8 cellular contexts compared by ENCODE assay signal in the genomic region with DNA sequence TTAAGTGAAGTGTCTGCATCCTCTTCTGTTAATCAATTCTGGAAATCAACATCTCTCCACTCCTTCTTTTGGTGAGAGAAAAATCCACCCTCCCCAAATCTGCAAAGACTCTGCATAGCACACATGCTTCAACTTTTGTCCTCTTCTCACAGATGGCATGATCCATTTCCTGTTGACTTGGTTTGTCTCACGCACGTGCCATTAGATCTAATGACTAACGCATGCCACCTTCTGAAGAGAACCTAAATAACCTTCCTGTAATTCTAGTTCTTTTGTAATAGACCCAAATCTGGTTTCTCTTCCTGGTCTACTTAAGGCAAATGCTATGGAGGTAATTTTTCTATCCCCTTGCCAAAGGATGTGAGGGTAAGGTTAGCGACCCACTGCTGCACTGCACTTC. TPM values are rescaled to one million over a fixed set of nuclear protein-coding genes. Genes with fewer than 3 reads are reported as not detected.
A peak's percentile ranks its signal among the peaks of the same experiment; 100 is the strongest.
DNase-seq lines count a peak whose midpoint lies in the region; ATAC-seq and TF ChIP-seq lines count a peak whose summit lies in the region.

No MANE protein-coding gene starts in this region.

- H3K9ac ChIP-seq in BLaER1 treated with 17β-estradiol and CSF1 and Interleukin-3, amounts not matched to agents 10 nM and 100 nM: no peak overlapping the region
- no peak overlapping the region for H3K9ac ChIP-seq in Loucy (ENCODE audit: low read depth, low read length, poor library complexity, severe bottlenecking)

- DNase-seq in activated naive CD8-positive, alpha-beta T cell treated with anti-CD3 and anti-CD28 coated beads, Interleukin-2, amount 10 ng/mL, durations not matched to agents 7 days and 5 days: no peak
- peak; percentile 4 for DNase-seq in stimulated activated CD8-positive, alpha-beta memory T cell treated with anti-CD3 and anti-CD28 coated beads, Interleukin-15, amount 100 ng/mL, for 1 hour (ENCODE audit: low read depth)
- no peak for DNase-seq in 8988T

- H3K4me3 Mint-ChIP-seq in activated naive CD8-positive, alpha-beta T cell treated with anti-CD3 and anti-CD28 coated beads, Interleukin-2, amount 10 ng/mL, durations not matched to agents 7 days and 5 days: peak overlapping the region; percentile 38

- H3K27me3 ChIP-seq in BLaER1 treated with 17β-estradiol and CSF1 and Interleukin-3, amounts not matched to agents 10 nM and 100 nM: no peaks in the 10 kb centered on the region
- no peaks in the 10 kb centered on the region for H3K27me3 ChIP-seq in Loucy (ENCODE audit: insufficient read depth, low read length, poor library complexity, severe bottlenecking)

- peak overlapping the region; percentile 83 for H2AFZ ChIP-seq in Loucy (ENCODE audit: low read length)

- peaks cover 37 to 62% (median 49%) of the 10 kb centered on the region in 10 experiments for H3K4me1 ChIP-seq in BLaER1 treated with 17β-estradiol and CSF1 and Interleukin-3, amounts not matched to agents 10 nM and 100 nM
- H3K4me1 ChIP-seq in Loucy (ENCODE audit: insufficient read depth, low read length, poor library complexity, severe bottlenecking): peaks cover 8% of the 10 kb centered on the region

- ATAC-seq in GM19397 (IDR thresholded peaks at IDR 0.05; ENCODE audit: unreplicated experiment) (peak; percentile 71), HG02571 (IDR thresholded peaks at IDR 0.05; ENCODE audit: unreplicated experiment) (no peak), HG03457 (IDR thresholded peaks at IDR 0.05; ENCODE audit: unreplicated experiment) (no peak)
- ATAC-seq in activated naive CD8-positive, alpha-beta T cell treated with anti-CD3 and anti-CD28 coated beads, Interleukin-2, amount 10 ng/mL, durations not matched to agents 7 days and 5 days (ENCODE audit: low read depth): peak; percentile 60

- no peaks in the 10 kb centered on the region for H3K79me2 ChIP-seq in Loucy (ENCODE audit: insufficient read depth, low read length)

- H4K20me1 ChIP-seq in BLaER1 treated with 17β-estradiol and CSF1 and Interleukin-3, amounts not matched to agents 10 nM and 100 nM: no peaks in the 10 kb centered on the region
- H4K20me1 ChIP-seq in Loucy (ENCODE audit: insufficient read depth, low read length, poor library complexity, severe bottlenecking): no peaks in the 10 kb centered on the region

- no peaks in the 10 kb centered on the region for H3K9me3 Mint-ChIP-seq in activated naive CD8-positive, alpha-beta T cell treated with anti-CD3 and anti-CD28 coated beads, Interleukin-2, amount 10 ng/mL, durations not matched to agents 7 days and 5 days

- peak; percentile 25; the same call in 1 of the 2 replicates for TF ChIP-seq CTCF in Loucy (conservative IDR thresholded peaks at IDR 0.05; ENCODE audit: low read length)

- no peaks in the 10 kb centered on the region for H3F3A ChIP-seq in Loucy (ENCODE audit: low read depth)

- peak overlapping the region; percentile 20 to 81 (median 61); a peak in 20 of 22 replicates for H3K4me2 ChIP-seq in BLaER1 treated with 17β-estradiol and CSF1 and Interleukin-3, amounts not matched to agents 10 nM and 100 nM
- no peak overlapping the region for H3K4me2 ChIP-seq in Loucy (ENCODE audit: low read depth, low read length, poor library complexity, severe bottlenecking)

- no peak overlapping the region for H3K4me3 ChIP-seq in BLaER1 treated with 17β-estradiol and CSF1 and Interleukin-3, amounts not matched to agents 10 nM and 100 nM
- no peak overlapping the region for H3K4me3 ChIP-seq in Loucy (ENCODE audit: low read length, poor library complexity, severe bottlenecking)

- H3K27ac ChIP-seq in BLaER1 treated with 17β-estradiol and CSF1 and Interleukin-3, amounts not matched to agents 10 nM and 100 nM: peak overlapping the region in 1 of 11 experiments; percentile 20; a peak in 2 of 22 replicates

- H3K36me3 Mint-ChIP-seq in activated naive CD8-positive, alpha-beta T cell treated with anti-CD3 and anti-CD28 coated beads, Interleukin-2, amount 10 ng/mL, durations not matched to agents 7 days and 5 days: no peaks in the 10 kb centered on the region

- no peaks in the 10 kb centered on the region for H3K9me3 ChIP-seq in BLaER1 treated with 17β-estradiol and CSF1 and Interleukin-3, amounts not matched to agents 10 nM and 100 nM (replicated peaks in 1 of 11)
- H3K9me3 ChIP-seq in Loucy (ENCODE audit: insufficient read depth, low read depth, low read length): no peaks in the 10 kb centered on the region

- H3K36me3 ChIP-seq in BLaER1 treated with 17β-estradiol and CSF1 and Interleukin-3, amounts not matched to agents 10 nM and 100 nM: no peaks in the 10 kb centered on the region
- no peaks in the 10 kb centered on the region for H3K36me3 ChIP-seq in Loucy (ENCODE audit: insufficient read depth, low read length)

- peaks cover 32% of the 10 kb centered on the region for H3K4me1 Mint-ChIP-seq in activated naive CD8-positive, alpha-beta T cell treated with anti-CD3 and anti-CD28 coated beads, Interleukin-2, amount 10 ng/mL, durations not matched to agents 7 days and 5 days

- POLR2A ChIA-PET in activated naive CD8-positive, alpha-beta T cell treated with anti-CD3 and anti-CD28 coated beads, Interleukin-2, amount 10 ng/mL, durations not matched to agents 7 days and 5 days (lab: Charles Lee): interaction anchor here (1.4 kb wide), 1 partner anchor 184 kb away, joined by 3 read pairs; no protein-coding TSS in a partner anchor

- peak overlapping the region; percentile 68 for H3K27ac Mint-ChIP-seq in activated naive CD8-positive, alpha-beta T cell treated with anti-CD3 and anti-CD28 coated beads, Interleukin-2, amount 10 ng/mL, durations not matched to agents 7 days and 5 days

- H3K9me2 ChIP-seq in Loucy (replicated peaks; ENCODE audit: low read depth, low read length): no peaks in the 10 kb centered on the region

- H3K27me3 Mint-ChIP-seq in activated naive CD8-positive, alpha-beta T cell treated with anti-CD3 and anti-CD28 coated beads, Interleukin-2, amount 10 ng/mL, durations not matched to agents 7 days and 5 days: peaks cover 7% of the 10 kb centered on the region

RNA-seq across cellular contexts. Expression of a gene that starts 51.0 kb away (rescaled TPM):
- 10 to 100 TPM; 60.5 to 65.1 TPM for total RNA-seq in activated naive CD8-positive, alpha-beta T cell treated with anti-CD3 and anti-CD28 coated beads, Interleukin-2, amount 10 ng/mL, durations not matched to agents 7 days and 5 days

RNA-seq across cellular contexts. Expression of a gene that starts 60.0 kb away (rescaled TPM):
- not detected for total RNA-seq in activated naive CD8-positive, alpha-beta T cell treated with anti-CD3 and anti-CD28 coated beads, Interleukin-2, amount 10 ng/mL, durations not matched to agents 7 days and 5 days

Comparison
In these comparisons a context has a peak if more than half of its experiments do, and no peak if none do; other contexts are left out.
1. ATAC-seq: peak in GM19397 (single experiment) and activated naive CD8-positive, alpha-beta T cell treated with anti-CD3 and anti-CD28 coated beads, Interleukin-2, amount 10 ng/mL, durations not matched to agents 7 days and 5 days (single experiment); none in HG02571 (single experiment) and HG03457 (single experiment).